8 cellular contexts compared by ENCODE assay signal in genomic region chr1:154747841-154748766, GRCh38.
DNase-seq lines count a peak whose midpoint lies in the region; ATAC-seq, FAIRE-seq and TF ChIP-seq lines count a peak whose summit lies in the region.

No MANE protein-coding gene starts in this region.

- FAIRE-seq in bronchial epithelial cell (lab: Jason Lieb, UNC) (peak; percentile 32), small intestine (lab: Jason Lieb, UNC) (no peak)

- peak overlapping the region in 1 of 2 donors; percentile 36 for H3K27ac ChIP-seq in small intestine (ENCODE audit: low read depth in 1 of 2, low read length in 1 of 2)

- ATAC-seq in GM19043 (IDR thresholded peaks at IDR 0.05; ENCODE audit: low read depth, unreplicated experiment), result peak; percentile 63
- peak; percentile 83 for ATAC-seq in HG03175 (IDR thresholded peaks at IDR 0.05; ENCODE audit: unreplicated experiment)
- ATAC-seq in sciatic nerve, result no peak

- no peak for TF ChIP-seq CTCF in bronchial epithelial cell (IDR thresholded peaks at IDR 0.05; ENCODE audit: insufficient read depth, low read length, severe bottlenecking)

- no peaks in the 10 kb centered on the region for H3K36me3 ChIP-seq in bronchial epithelial cell (ENCODE audit: control insufficient read depth, insufficient read depth, low read length)
- no peaks in the 10 kb centered on the region for H3K36me3 ChIP-seq in small intestine (ENCODE audit: control insufficient read depth in 2 of 2, insufficient read depth in 2 of 2, low read length in 2 of 2)

- WGBS in small intestine, 3 donors, result 21 to 24% (median 23%) methylated on average over 19 of the region's 19 CpGs

- no peak overlapping the region for H3K4me3 ChIP-seq in bronchial epithelial cell (ENCODE audit: low read depth, low read length)
- no peak overlapping the region for H3K4me3 ChIP-seq in small intestine (ENCODE audit: low read depth in 1 of 2, low read length in 2 of 2)

- H3K27me3 ChIP-seq in bronchial epithelial cell (ENCODE audit: control insufficient read depth, insufficient read depth, low read length) (peaks cover 18% of the 10 kb centered on the region), small intestine (ENCODE audit: control insufficient read depth in 2 of 2, insufficient read depth in 2 of 2, low read length in 2 of 2) (no peaks in the 10 kb centered on the region)

- no peaks in the 10 kb centered on the region for H3K9me3 ChIP-seq in small intestine (ENCODE audit: control insufficient read depth, low read depth)

- intact Hi-C loops in sciatic nerve (cut with DNase I), result no loop called here

- DNase-seq in SKM-1 treated with dmso at 0.1 percent for 144 hours (lab: John Stamatoyannopoulos, UW; ENCODE audit: unreplicated experiment) (peak; percentile 67), bronchial epithelial cell (ENCODE audit: low read depth) (no peak), small intestine (peak; percentile 8), ecto neural progenitor cell (ENCODE audit: low spot score) (no peak), sciatic nerve (ENCODE audit: low spot score) (no peak), NCI-H2196 (lab: John Stamatoyannopoulos, UW; ENCODE audit: unreplicated experiment) (no peak)

- H3K4me1 ChIP-seq in small intestine (ENCODE audit: control insufficient read depth in 2 of 2, insufficient read depth in 1 of 2, low read depth in 1 of 2, low read length in 1 of 2), result peaks cover 0 to 3% of the 10 kb centered on the region in 2 donors

Comparison
In these comparisons a context has a peak if more than half of its experiments do, and no peak if none do; other contexts are left out.
1. DNase-seq: peak in SKM-1 treated with dmso at 0.1 percent for 144 hours (single experiment) and small intestine (single experiment); none in bronchial epithelial cell (single experiment), ecto neural progenitor cell (single experiment), sciatic nerve (single experiment) and NCI-H2196 (single experiment).